12 cellular contexts compared by ENCODE assay signal in the genomic region with DNA sequence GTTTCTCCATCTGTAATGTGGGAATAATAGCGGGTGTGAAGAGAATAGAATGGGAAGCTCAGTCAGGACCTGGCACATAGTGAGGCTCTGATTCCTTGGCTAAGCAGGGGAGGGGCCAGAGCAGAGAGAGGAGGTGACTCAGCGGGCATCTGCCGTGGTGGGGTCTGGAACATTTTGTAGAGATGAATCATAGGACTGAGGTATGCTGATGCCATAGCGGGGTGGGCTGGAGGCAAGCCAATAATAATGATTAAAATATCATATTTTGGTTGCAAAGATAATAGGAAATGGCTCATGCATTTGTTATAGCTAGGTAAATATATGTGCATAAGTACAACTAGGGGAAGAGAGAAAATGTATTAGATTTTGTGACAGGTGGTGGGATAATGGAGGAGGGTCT. TPM values are rescaled to one million over a fixed set of nuclear protein-coding genes. Genes with fewer than 3 reads are reported as not detected.
DNase-seq lines count a peak whose midpoint lies in the region; ATAC-seq and TF ChIP-seq lines count a peak whose summit lies in the region.
"Had no signal": no experiment of that assay in that cellular context is flagged by ENCODE, and none has a peak within 500 bp of the region (broad histone marks: within the 10 kb centered on the region; RNA-seq: fewer than 3 reads in every experiment).

No MANE protein-coding gene starts in this region.

- intact Hi-C loops in Panc1 (cut with micrococcal nuclease; ENCODE audit: unreplicated experiment): no loop called here

- no peak for TF ChIP-seq CTCF in Panc1 (IDR thresholded peaks at IDR 0.05)
- no peak for TF ChIP-seq CTCF in retinal pigment epithelial cell (conservative IDR thresholded peaks at IDR 0.05; ENCODE audit: low read depth, low read length)

- no TSS peak for BruUV-seq in Panc1 (replicated peaks; lab: Mats Ljungman, UMichigan)

- in situ Hi-C loops in Panc1 (cut with HindIII; ENCODE audit: low pct_unique_long_range_greater_than_20kb, low sequenced_read_pairs): no loop called here

- H3K9me3 ChIP-seq in Panc1 (ENCODE audit: control insufficient read depth, insufficient read depth, low read depth, low read length): no peaks in the 10 kb centered on the region
- H3K9me3 ChIP-seq: prostate gland had no signal

- DNase-seq in H4 (ENCODE audit: low spot score) (peak; percentile 69), Panc1 (ENCODE audit: low read depth, low spot score) (peak; percentile 86), retinal pigment epithelial cell (ENCODE audit: low read depth) (peak; percentile 92), NCI-H748 (lab: John Stamatoyannopoulos, UW; ENCODE audit: unreplicated experiment) (no peak)
- no peak for DNase-seq in stimulated activated CD4-positive, alpha-beta T cell treated with anti-CD3 and anti-CD28 coated beads, Interleukin-1b, Interleukin-23, amount 100 ng/mL, for 48 hours
- DNase-seq: activated CD4-positive, alpha-beta T cell treated with anti-CD3 and anti-CD28 coated beads, Interleukin-2, amount 10 ng/mL, durations not matched to agents 24 days and 14 days had no signal

- H3K4me3 ChIP-seq in Panc1 (ENCODE audit: low read depth in 2 of 2, low read length in 2 of 2) (no peak overlapping the region), retinal pigment epithelial cell (ENCODE audit: low read length) (no peak overlapping the region)
- H3K4me3 ChIP-seq: GM12878, prostate gland had no signal

- no peaks in the 10 kb centered on the region for H3K27me3 ChIP-seq in Panc1 (ENCODE audit: control insufficient read depth, insufficient read depth, low read length)

- ATAC-seq in Panc1: peak; percentile 89
- peak; percentile 63 for ATAC-seq in esophagus mucosa
- ATAC-seq in GM18870 (IDR thresholded peaks at IDR 0.05; ENCODE audit: unreplicated experiment): no peak
- ATAC-seq in GM18511 (IDR thresholded peaks at IDR 0.05; ENCODE audit: unreplicated experiment): no peak
- ATAC-seq: GM12878; stimulated activated effector memory CD8-positive, alpha-beta T cell treated with anti-CD3 and anti-CD28 coated beads, Interleukin-12 subunit alpha, Interleukin-12 subunit beta, amount 100 ng/mL, for 72 hours had no signal

- POLR2A ChIA-PET in Panc1 (lab: Charles Lee): no interaction called here

- CTCF ChIA-PET in Panc1 (lab: Charles Lee): no interaction called here

- H3K27ac ChIP-seq in Panc1 (ENCODE audit: low read length): peak overlapping the region; percentile 49; the same call in 1 of the 2 replicates
- H3K27ac ChIP-seq: prostate gland had no signal

- H3K4me1 ChIP-seq in Panc1 (ENCODE audit: control insufficient read depth, insufficient read depth, low read length): peaks cover 8% of the 10 kb centered on the region; the same call in 1 of the 2 replicates
- H3K4me1 ChIP-seq: prostate gland had no signal

- H3K36me3 ChIP-seq in Panc1 (ENCODE audit: control insufficient read depth, insufficient read depth, low read length): no peaks in the 10 kb centered on the region
- H3K36me3 ChIP-seq: prostate gland had no signal

RNA-seq across cellular contexts. Expression of a gene that starts 11.2 kb away (rescaled TPM):
- total RNA-seq in H4 (2014; rRNA removed; shearing (Covaris generic)): 1.2 TPM in 1 of 2 replicates, not detected in the other
- 0.46 TPM for total RNA-seq in Panc1 (2021; ENCODE audit: unreplicated experiment)
- 0.06 TPM for polyA plus RNA-seq in Panc1 (2012; ENCODE audit: insufficient read length)
- not detected for total RNA-seq in esophagus mucosa
- total RNA-seq: activated CD4-positive, alpha-beta T cell treated with anti-CD3 and anti-CD28 coated beads, Interleukin-2, amount 10 ng/mL, durations not matched to agents 24 days and 14 days; GM12878 had no signal
- polyA plus RNA-seq: GM12878 had no signal

RNA-seq across cellular contexts. Expression of a gene that starts 23.9 kb away (rescaled TPM):
- total RNA-seq in H4 (2014; rRNA removed; shearing (Covaris generic)): 4.3 and 5.4 TPM in 2 replicates
- 12.7 TPM for total RNA-seq in Panc1 (2021; ENCODE audit: unreplicated experiment)
- polyA plus RNA-seq in Panc1 (2012; ENCODE audit: insufficient read length): 8.9 TPM
- 10.1 TPM for total RNA-seq in esophagus mucosa

Comparison
In these comparisons a context has a peak if more than half of its experiments do, and no peak if none do; other contexts are left out.
1. DNase-seq: peak in H4 (single experiment), Panc1 (single experiment) and retinal pigment epithelial cell (single experiment); none in stimulated activated CD4-positive, alpha-beta T cell treated with anti-CD3 and anti-CD28 coated beads, Interleukin-1b, Interleukin-23, amount 100 ng/mL, for 48 hours (single experiment) and NCI-H748 (single experiment).
2. ATAC-seq: peak in Panc1 (single experiment) and esophagus mucosa (single experiment); none in GM18870 (single experiment) and GM18511 (single experiment).